ENCODE assay signal across 8 cellular contexts in genomic region chr6:157240059-157240959, GRCh38.
DNase-seq lines count a peak whose midpoint lies in the region; ATAC-seq and TF ChIP-seq lines count a peak whose summit lies in the region.

No MANE protein-coding gene starts in this region.

- peak overlapping the region; percentile 30 to 61 (median 50) for H3K4me3 ChIP-seq in gastrocnemius medialis

- H3K27ac ChIP-seq in foreskin keratinocyte, result no peak overlapping the region
- peak overlapping the region; percentile 87 to 91 (median 91) for H3K27ac ChIP-seq in gastrocnemius medialis

- H3K4me1 ChIP-seq in foreskin keratinocyte, result peaks cover 8% of the 10 kb centered on the region
- H3K4me1 ChIP-seq in gastrocnemius medialis, result peaks cover 53 to 56% of the 10 kb centered on the region in 2 donors

- in situ Hi-C loops in gastrocnemius medialis (cut with MboI; ENCODE audit: low sequenced_read_pairs in 4 of 4), result no loop called here

- no peak for TF ChIP-seq POLR2A in gastrocnemius medialis (IDR thresholded peaks at IDR 0.05)

- intact Hi-C loops in gastrocnemius medialis (cut with DNase I; ENCODE audit: low total_unique reads), result loop anchor here (5.0 to 10.0 kb wide), 4 partner anchors 53 to 1926 kb away; partner anchors contain the start of genes DYNLT1 and TFB1M

- ATAC-seq in foreskin keratinocyte, result peak; percentile 68
- ATAC-seq in gastrocnemius medialis, result peak; percentile 34 to 67
- no peak for ATAC-seq in GM18502 (IDR thresholded peaks at IDR 0.05; ENCODE audit: poor library complexity, unreplicated experiment)
- ATAC-seq in HG02798 (IDR thresholded peaks at IDR 0.05; ENCODE audit: poor library complexity, unreplicated experiment), result no peak

- TF ChIP-seq CTCF in foreskin keratinocyte (conservative IDR thresholded peaks at IDR 0.05), result no peak
- TF ChIP-seq CTCF in gastrocnemius medialis (IDR thresholded peaks at IDR 0.05 in 4 of 5, conservative IDR thresholded peaks at IDR 0.05 in 1 of 5), result no peak

- H3K9me3 ChIP-seq in gastrocnemius medialis, result no peaks in the 10 kb centered on the region

- no peaks in the 10 kb centered on the region for H3K36me3 ChIP-seq in gastrocnemius medialis

- H3K27me3 ChIP-seq in foreskin keratinocyte (peaks cover 72% of the 10 kb centered on the region), gastrocnemius medialis (peaks cover 0 to 9% (median 0%) of the 10 kb centered on the region in 3 donors)

- DNase-seq in NCI-H345 (lab: John Stamatoyannopoulos, UW), result peak; percentile 42
- no peak for DNase-seq in NCI-H345 treated with DMSO at 0.1 percent for 48 hours (lab: John Stamatoyannopoulos, UW; ENCODE audit: unreplicated experiment)
- DNase-seq in OCI-M1 (lab: John Stamatoyannopoulos, UW), result peak; percentile 52
- DNase-seq in foreskin keratinocyte, result no peak
- DNase-seq in gastrocnemius medialis, result peak; percentile 73 to 78
- DNase-seq in CD1c-positive myeloid dendritic cell (ENCODE audit: extremely low spot score), result no peak

Comparison
In these comparisons a context has a peak if more than half of its experiments do, and no peak if none do; other contexts are left out.
1. DNase-seq: peak in NCI-H345 (single experiment), OCI-M1 (single experiment) and gastrocnemius medialis (2 of 2); none in NCI-H345 treated with DMSO at 0.1 percent for 48 hours (single experiment), foreskin keratinocyte (0 of 2) and CD1c-positive myeloid dendritic cell (single experiment).
2. ATAC-seq: peak in foreskin keratinocyte (single experiment) and gastrocnemius medialis (2 of 2); none in GM18502 (single experiment) and HG02798 (single experiment).